8 cellular contexts compared by ENCODE assay signal in genomic region chr14:36320210-36321003, GRCh38. TPM values are rescaled to one million over a fixed set of nuclear protein-coding genes. Genes with fewer than 3 reads are reported as not detected.
DNase-seq lines count a peak whose midpoint lies in the region; ATAC-seq, FAIRE-seq and TF ChIP-seq lines count a peak whose summit lies in the region.

MBIP (minus strand) TSS chr14:36320637; CDS start chr14:36320588, 49 bp downstream.

- 3% methylated on average over 34 of the region's 34 CpGs for WGBS in prostate gland
- WGBS in urinary bladder: 2% methylated on average over 34 of the region's 34 CpGs

- peaks cover 28% of the 10 kb centered on the region for H3K4me1 Mint-ChIP-seq in T-helper 1 cell treated with Interleukin-12 subunit alpha and Interleukin-12 subunit beta and Interleukin-4 antibody, amounts not matched to agents 30 μg/mL and 1 μg/mL, for 36 hours (ENCODE audit: low read depth)

- peaks cover 3% of the 10 kb centered on the region for H3K9me3 Mint-ChIP-seq in T-helper 1 cell treated with Interleukin-12 subunit alpha and Interleukin-12 subunit beta and Interleukin-4 antibody, amounts not matched to agents 30 μg/mL and 1 μg/mL, for 36 hours

- peak; percentile 54 for DNase-seq in GM12892 (ENCODE audit: insufficient read length)
- DNase-seq in NCI-H1694 (lab: John Stamatoyannopoulos, UW): peak; percentile 98
- DNase-seq in amniotic stem cell (lab: John Stamatoyannopoulos, UW): peak; percentile 92
- peak; percentile 86 for DNase-seq in left ventricle myocardium superior
- DNase-seq in prostate gland (ENCODE audit: low spot score): peak; percentile 91

- TF ChIP-seq CTCF in prostate gland (IDR thresholded peaks at IDR 0.05): no peak

- TF ChIP-seq POLR2A in GM12892 (IDR thresholded peaks at IDR 0.05; ENCODE audit: low read depth, low read length): peak; percentile 58; the same call in 1 of the 2 replicates
- peak; percentile 63 for TF ChIP-seq POLR2A in prostate gland (IDR thresholded peaks at IDR 0.05)

- ATAC-seq in HG02884 (IDR thresholded peaks at IDR 0.05; ENCODE audit: unreplicated experiment): peak; percentile 96
- peak; percentile 100 for ATAC-seq in left ventricle myocardium superior

- H3K36me3 Mint-ChIP-seq in T-helper 1 cell treated with Interleukin-12 subunit alpha and Interleukin-12 subunit beta and Interleukin-4 antibody, amounts not matched to agents 30 μg/mL and 1 μg/mL, for 36 hours (ENCODE audit: low read depth): peaks cover 4% of the 10 kb centered on the region

- peak within 1 kb of the TSS; percentile 93 for H3K27ac Mint-ChIP-seq in T-helper 1 cell treated with Interleukin-12 subunit alpha and Interleukin-12 subunit beta and Interleukin-4 antibody, amounts not matched to agents 30 μg/mL and 1 μg/mL, for 36 hours

- H3K27ac ChIP-seq in prostate gland (peak within 1 kb of the TSS; percentile 83 to 87), urinary bladder (ENCODE audit: low read depth) (peak within 1 kb of the TSS; percentile 4)

- H3K27me3 ChIP-seq in prostate gland (replicated peaks; ENCODE audit: insufficient read depth): no peaks in the 10 kb centered on the region

- H3K36me3 ChIP-seq in prostate gland (no peaks in the 10 kb centered on the region), urinary bladder (ENCODE audit: insufficient read depth) (no peaks in the 10 kb centered on the region)

- no peaks in the 10 kb centered on the region for H3K9me3 ChIP-seq in prostate gland

- intact Hi-C loops in left ventricle myocardium superior (cut with micrococcal nuclease) (no loop called here), prostate gland (cut with DNase I) (no loop called here)

- H3K27me3 Mint-ChIP-seq in T-helper 1 cell treated with Interleukin-12 subunit alpha and Interleukin-12 subunit beta and Interleukin-4 antibody, amounts not matched to agents 30 μg/mL and 1 μg/mL, for 36 hours (ENCODE audit: low read depth): peaks cover 19% of the 10 kb centered on the region

- FAIRE-seq in GM12892 (lab: Jason Lieb, UNC): peak; percentile 95

- no peaks in the 10 kb centered on the region for H3K4me1 ChIP-seq in prostate gland (replicated peaks)
- H3K4me1 ChIP-seq in urinary bladder (ENCODE audit: insufficient read depth): no peaks in the 10 kb centered on the region

- H3K4me3 ChIP-seq in prostate gland: peak within 1 kb of the TSS; percentile 71 to 83
- peak within 1 kb of the TSS; percentile 69 for H3K4me3 ChIP-seq in urinary bladder (ENCODE audit: low read depth, low read length)

- peak within 1 kb of the TSS; percentile 95 for H3K4me3 Mint-ChIP-seq in T-helper 1 cell treated with Interleukin-12 subunit alpha and Interleukin-12 subunit beta and Interleukin-4 antibody, amounts not matched to agents 30 μg/mL and 1 μg/mL, for 36 hours

RNA-seq across cellular contexts. Expression of gene MBIP, which starts in this region (rescaled TPM):
- 27.7 TPM for polyA plus RNA-seq in GM12892 (2012; ENCODE audit: missing spikeins)
- total RNA-seq in left ventricle myocardium superior (10.1 TPM), prostate gland (10 to 100 TPM; 15.0 to 17.7 TPM), urinary bladder (33.3 TPM)
- 21.9 TPM for polyA plus RNA-seq in urinary bladder

Comparison
In these comparisons a context has a peak if more than half of its experiments do, and no peak if none do; other contexts are left out.
1. Peak in every context shown above with its lines: DNase-seq, ATAC-seq, H3K4me3 ChIP-seq and H3K27ac ChIP-seq.